Comparison of ENCODE assay signal across 8 cellular contexts in genomic region chr16:29899516-29900101, GRCh38. TPM values are rescaled to one million over a fixed set of nuclear protein-coding genes. Genes with fewer than 3 reads are reported as not detected.
A peak's percentile ranks its signal among the peaks of the same experiment; 100 is the strongest.
DNase-seq lines count a peak whose midpoint lies in the region; ATAC-seq, FAIRE-seq and TF ChIP-seq lines count a peak whose summit lies in the region.

TSS of gene SEZ6L2 (minus strand) at chr16:29899550. CDS start at chr16:29899019, 531 bp downstream.

- peak; percentile 43 for TF ChIP-seq CTCF in cardiac muscle cell (IDR thresholded peaks at IDR 0.05; ENCODE audit: low read depth, low read length)

- intact Hi-C loops in CD4-positive, alpha-beta memory T cell (cut with micrococcal nuclease) = loop anchor here (1.0 kb wide), 1 partner anchor 36 kb away; the partner anchor contains the start of gene CDIPT

- peaks cover 10% of the 10 kb centered on the region for H3K27me3 ChIP-seq in CD4-positive, alpha-beta memory T cell (ENCODE audit: insufficient read depth, low read length)
- H3K27me3 ChIP-seq in cardiac muscle cell = no peaks in the 10 kb centered on the region

- H3K4me1 ChIP-seq in CD4-positive, alpha-beta memory T cell (ENCODE audit: insufficient read depth, low read length) = peaks cover 15% of the 10 kb centered on the region
- H3K4me1 ChIP-seq in cardiac muscle cell (ENCODE audit: low read depth) = peaks cover 4% of the 10 kb centered on the region

- peak within 1 kb of the TSS in 2 of 7 donors; percentile 30 to 41 for H3K27ac Mint-ChIP-seq in CD4-positive, alpha-beta memory T cell

- peak within 1 kb of the TSS; percentile 45 to 83 (median 70) for H3K4me3 Mint-ChIP-seq in CD4-positive, alpha-beta memory T cell

- H3K36me3 ChIP-seq in CD4-positive, alpha-beta memory T cell (ENCODE audit: insufficient read depth, low read length) = no peaks in the 10 kb centered on the region
- H3K36me3 ChIP-seq in cardiac muscle cell = no peaks in the 10 kb centered on the region

- H3K36me3 Mint-ChIP-seq in CD4-positive, alpha-beta memory T cell = no peaks in the 10 kb centered on the region

- H3K9me3 ChIP-seq in CD4-positive, alpha-beta memory T cell (ENCODE audit: control insufficient read depth in 1 of 2, low read length in 2 of 2) = no peaks in the 10 kb centered on the region
- no peaks in the 10 kb centered on the region for H3K9me3 ChIP-seq in cardiac muscle cell (ENCODE audit: low read depth)

- CTCF ChIA-PET in CD4-positive, alpha-beta memory T cell (lab: Charles Lee; ENCODE audit: partially characterized antibody) = no interaction called here

- H3K9me3 Mint-ChIP-seq in CD4-positive, alpha-beta memory T cell = peaks cover 0 to 3% (median 0%) of the 10 kb centered on the region in 8 donors

- peaks cover 18 to 24% of the 10 kb centered on the region in 2 donors for H3K27me3 Mint-ChIP-seq in CD4-positive, alpha-beta memory T cell

- H3K4me1 Mint-ChIP-seq in CD4-positive, alpha-beta memory T cell = peaks cover 0 to 5% (median 3%) of the 10 kb centered on the region in 4 donors

- no peak within 1 kb of the TSS for H3K27ac ChIP-seq in CD4-positive, alpha-beta memory T cell (ENCODE audit: low read depth, low read length)
- no peak within 1 kb of the TSS for H3K27ac ChIP-seq in cardiac muscle cell

- no peak for FAIRE-seq in urothelium cell line (lab: Jason Lieb, UNC)

- ATAC-seq in HG03196 (IDR thresholded peaks at IDR 0.05; ENCODE audit: unreplicated experiment) (peak; percentile 54), HG03520 (IDR thresholded peaks at IDR 0.05; ENCODE audit: unreplicated experiment) (no peak)

- POLR2A ChIA-PET in CD4-positive, alpha-beta memory T cell (lab: Charles Lee; ENCODE audit: partially characterized antibody) = interaction anchor here (0.8 to 3.9 kb wide), 9 partner anchors 12 to 149 kb away, joined by 3 to 13 read pairs (median 5); partner anchors contain the start of genes INO80E, KCTD13 and TMEM219

- no peak for DNase-seq in CD4-positive, alpha-beta memory T cell
- DNase-seq in NCI-H774 (lab: John Stamatoyannopoulos, UW) = peak; percentile 90
- peak; percentile 58 for DNase-seq in activated gamma-delta T cell treated with anti-CD3 and anti-CD28 coated beads, Interleukin-2, amount 50 U/mL, for 16 hours (ENCODE audit: low read depth)
- peak; percentile 73 to 97 for DNase-seq in cardiac muscle cell (ENCODE audit: low read depth in 1 of 2, low spot score in 1 of 2)
- peak; percentile 71 for DNase-seq in occipital lobe (lab: John Stamatoyannopoulos, UW)
- DNase-seq in urothelium cell line (ENCODE audit: low spot score) = peak; percentile 89

- H3K4me3 ChIP-seq in CD4-positive, alpha-beta memory T cell (ENCODE audit: low read length in 2 of 2) = peak within 1 kb of the TSS in 1 of 2 donors; percentile 45
- H3K4me3 ChIP-seq in cardiac muscle cell = peak within 1 kb of the TSS; percentile 36

RNA-seq across cellular contexts. Expression of gene SEZ6L2, which starts in this region (rescaled TPM):
- total RNA-seq in CD4-positive, alpha-beta memory T cell = under 1 TPM in 1 of 2 experiments, not detected in 1; 0.70 TPM
- polyA plus RNA-seq in CD4-positive, alpha-beta memory T cell = not detected
- total RNA-seq in cardiac muscle cell (13.9 and 21.1 TPM in 2 replicates), occipital lobe (32.1 TPM)
- polyA plus RNA-seq in cardiac muscle cell = 5.8 and 10.3 TPM in 2 replicates

Comparison
In these comparisons a context has a peak if more than half of its experiments do, and no peak if none do; other contexts are left out.
1. DNase-seq: peak in NCI-H774 (single experiment), activated gamma-delta T cell treated with anti-CD3 and anti-CD28 coated beads, Interleukin-2, amount 50 U/mL, for 16 hours (single experiment), cardiac muscle cell (2 of 2), occipital lobe (single experiment) and urothelium cell line (single experiment); none in CD4-positive, alpha-beta memory T cell (0 of 5).